9 cellular contexts compared by ENCODE assay signal in genomic region chr5:55176176-55176818, GRCh38. TPM values are rescaled to one million over a fixed set of nuclear protein-coding genes. Genes with fewer than 3 reads are reported as not detected.
A peak's percentile ranks its signal among the peaks of the same experiment; 100 is the strongest.
DNase-seq lines count a peak whose midpoint lies in the region; ATAC-seq and TF ChIP-seq lines count a peak whose summit lies in the region.
"Had no signal": no experiment of that assay in that cellular context is flagged by ENCODE, and none has a peak within 500 bp of the region (broad histone marks: within the 10 kb centered on the region; RNA-seq: fewer than 3 reads in every experiment).

No MANE protein-coding gene starts in this region.

- H3K4me3 Mint-ChIP-seq in activated CD4-positive, alpha-beta T cell treated with anti-CD3 and anti-CD28 coated beads for 36 hours: peak overlapping the region; percentile 50
- peak overlapping the region; percentile 43 for H3K4me3 Mint-ChIP-seq in activated T-cell treated with anti-CD3 and anti-CD28 coated beads, Interleukin-2, amount 50 U/mL, for 4 hours

- H3K4me3 ChIP-seq in heart left ventricle: peak overlapping the region in 11 of 12 donors; percentile 9 to 48 (median 20)

- no peaks in the 10 kb centered on the region for H3K36me3 ChIP-seq in heart left ventricle

- no peaks in the 10 kb centered on the region for H3K9me3 Mint-ChIP-seq in activated CD4-positive, alpha-beta T cell treated with anti-CD3 and anti-CD28 coated beads for 36 hours (ENCODE audit: low read depth)
- H3K9me3 Mint-ChIP-seq in activated T-cell treated with anti-CD3 and anti-CD28 coated beads, Interleukin-2, amount 50 U/mL, for 4 hours: no peaks in the 10 kb centered on the region

- DNase-seq in activated CD4-positive, alpha-beta T cell treated with anti-CD3 and anti-CD28 coated beads for 36 hours: peak; percentile 57
- no peak for DNase-seq in activated CD4-positive, alpha-beta T cell treated with anti-CD3 and anti-CD28 coated beads, Interleukin-2, amount 50 U/mL, for 1 hour
- DNase-seq in NCI-H2196 (lab: John Stamatoyannopoulos, UW; ENCODE audit: unreplicated experiment) (peak; percentile 64), heart left ventricle (peak; percentile 14 to 64 (median 28)), sciatic nerve (ENCODE audit: low spot score) (peak; percentile 62), KG1 (lab: John Stamatoyannopoulos, UW) (no peak), cortex of kidney (lab: John Stamatoyannopoulos, UW) (no peak)
- DNase-seq in activated T-cell treated with anti-CD3 and anti-CD28 coated beads, Interleukin-2, amount 50 U/mL, for 4 hours: no peak
- DNase-seq: DND-41 had no signal

- intact Hi-C loops in activated CD4-positive, alpha-beta T cell treated with anti-CD3 and anti-CD28 coated beads for 36 hours (cut with DNase I, micrococcal nuclease): no loop called here
- intact Hi-C loops in heart left ventricle (cut with DNase I): loop anchor here (5.0 to 10.0 kb wide), 5 partner anchors 49 to 519 kb away; partner anchors contain the start of genes CCNO (in 5 of the 10) and MCIDAS (in 2 of the 10)
- intact Hi-C loops in sciatic nerve (cut with DNase I): loop anchor here (10.0 kb wide), 1 partner anchor 49 kb away; the partner anchor contains the start of gene MCIDAS

- no peak overlapping the region for H3K27ac ChIP-seq in heart left ventricle

- POLR2A ChIA-PET in activated CD4-positive, alpha-beta T cell treated with anti-CD3 and anti-CD28 coated beads for 36 hours (lab: Charles Lee): interaction anchor here (0.7 kb wide), 1 partner anchor 57 kb away, joined by 8 read pairs; the partner anchor contains the start of gene CCNO

- CTCF ChIA-PET in activated CD4-positive, alpha-beta T cell treated with anti-CD3 and anti-CD28 coated beads for 36 hours (lab: Charles Lee): interaction anchor here (0.6 to 1.8 kb wide), 7 partner anchors 17 to 659 kb away, joined by 3 to 6 read pairs (median 4); partner anchors contain the start of gene GPX8

- H3K27ac Mint-ChIP-seq in activated CD4-positive, alpha-beta T cell treated with anti-CD3 and anti-CD28 coated beads for 36 hours: peak overlapping the region; percentile 59

- H3K36me3 Mint-ChIP-seq in activated CD4-positive, alpha-beta T cell treated with anti-CD3 and anti-CD28 coated beads for 36 hours (ENCODE audit: low read depth): no peaks in the 10 kb centered on the region
- no peaks in the 10 kb centered on the region for H3K36me3 Mint-ChIP-seq in activated T-cell treated with anti-CD3 and anti-CD28 coated beads, Interleukin-2, amount 50 U/mL, for 4 hours (ENCODE audit: insufficient read depth)

- peaks cover 66% of the 10 kb centered on the region for H3K27me3 Mint-ChIP-seq in activated CD4-positive, alpha-beta T cell treated with anti-CD3 and anti-CD28 coated beads for 36 hours
- peaks cover 74% of the 10 kb centered on the region for H3K27me3 Mint-ChIP-seq in activated T-cell treated with anti-CD3 and anti-CD28 coated beads, Interleukin-2, amount 50 U/mL, for 4 hours (ENCODE audit: low read depth)

- H3K9me3 ChIP-seq in heart left ventricle: no peaks in the 10 kb centered on the region

- TF ChIP-seq POLR2A in heart left ventricle (IDR thresholded peaks at IDR 0.05): no peak

- peak; percentile 38 for ATAC-seq in activated CD4-positive, alpha-beta T cell treated with anti-CD3 and anti-CD28 coated beads for 36 hours
- peak; percentile 30 to 47 for ATAC-seq in activated T-cell treated with anti-CD3 and anti-CD28 coated beads, Interleukin-2, amount 50 U/mL, for 4 hours
- peak; percentile 38 to 82 (median 58) for ATAC-seq in heart left ventricle
- ATAC-seq in sciatic nerve: peak; percentile 40

- 1 to 3% (median 2%) methylated on average over 44 of the region's 44 CpGs for WGBS in heart left ventricle, 4 donors

- peaks cover 5 to 32% (median 24%) of the 10 kb centered on the region in 12 donors for H3K4me1 ChIP-seq in heart left ventricle

- peak in 10 of 12 donors; percentile 8 to 50 (median 18) for TF ChIP-seq CTCF in heart left ventricle (IDR thresholded peaks at IDR 0.05)

- H3K4me1 Mint-ChIP-seq in activated CD4-positive, alpha-beta T cell treated with anti-CD3 and anti-CD28 coated beads for 36 hours: peaks cover 37% of the 10 kb centered on the region
- peaks cover 31% of the 10 kb centered on the region for H3K4me1 Mint-ChIP-seq in activated T-cell treated with anti-CD3 and anti-CD28 coated beads, Interleukin-2, amount 50 U/mL, for 4 hours (ENCODE audit: low read depth)

- peaks cover 26 to 86% (median 64%) of the 10 kb centered on the region in 9 donors for H3K27me3 ChIP-seq in heart left ventricle

RNA-seq across cellular contexts. Expression of gene CDC20B, which starts 3.3 kb away (rescaled TPM):
- not detected for total RNA-seq in activated CD4-positive, alpha-beta T cell treated with anti-CD3 and anti-CD28 coated beads for 36 hours
- under 1 TPM in 2 of 3 donors, not detected in 1; 0.11 to 0.16 TPM for total RNA-seq in activated T-cell treated with anti-CD3 and anti-CD28 coated beads, Interleukin-2, amount 50 U/mL, for 4 hours
- not detected for total RNA-seq in heart left ventricle
- not detected for polyA plus RNA-seq in heart left ventricle
- not detected for total RNA-seq in sciatic nerve

RNA-seq across cellular contexts. Expression of gene GPX8, which starts 16.3 kb away (rescaled TPM):
- total RNA-seq in activated CD4-positive, alpha-beta T cell treated with anti-CD3 and anti-CD28 coated beads for 36 hours: not detected
- under 1 TPM; 0.08 to 0.40 (median 0.16) TPM for total RNA-seq in activated T-cell treated with anti-CD3 and anti-CD28 coated beads, Interleukin-2, amount 50 U/mL, for 4 hours
- total RNA-seq in heart left ventricle: 10 to 100 TPM in 2 of 9 donors, 1 to 10 TPM in 7; 3.9 to 16.1 (median 5.1) TPM
- polyA plus RNA-seq in heart left ventricle: 10 to 100 TPM in 1 of 2 donors, 1 to 10 TPM in 1; 4.0 to 12.2 TPM
- total RNA-seq in sciatic nerve: 34.9 TPM

RNA-seq across cellular contexts. Expression of gene MCIDAS, which starts 50.8 kb away (rescaled TPM):
- not detected for total RNA-seq in activated CD4-positive, alpha-beta T cell treated with anti-CD3 and anti-CD28 coated beads for 36 hours
- not detected for total RNA-seq in activated T-cell treated with anti-CD3 and anti-CD28 coated beads, Interleukin-2, amount 50 U/mL, for 4 hours
- total RNA-seq in heart left ventricle: not detected
- not detected for polyA plus RNA-seq in heart left ventricle
- not detected for total RNA-seq in sciatic nerve

RNA-seq across cellular contexts. Expression of gene CCNO, which starts 57.1 kb away (rescaled TPM):
- total RNA-seq in activated CD4-positive, alpha-beta T cell treated with anti-CD3 and anti-CD28 coated beads for 36 hours: not detected
- not detected for total RNA-seq in activated T-cell treated with anti-CD3 and anti-CD28 coated beads, Interleukin-2, amount 50 U/mL, for 4 hours
- total RNA-seq in heart left ventricle (under 1 TPM in 2 of 9 donors, not detected in 7; 0.23 to 0.36 TPM), sciatic nerve (0.22 TPM)
- under 1 TPM in 1 of 2 donors, not detected in 1; 0.04 TPM for polyA plus RNA-seq in heart left ventricle

Comparison
In these comparisons a context has a peak if more than half of its experiments do, and no peak if none do; other contexts are left out.
1. DNase-seq: peak in activated CD4-positive, alpha-beta T cell treated with anti-CD3 and anti-CD28 coated beads for 36 hours (single experiment), NCI-H2196 (single experiment), heart left ventricle (5 of 5) and sciatic nerve (single experiment); none in activated CD4-positive, alpha-beta T cell treated with anti-CD3 and anti-CD28 coated beads, Interleukin-2, amount 50 U/mL, for 1 hour (single experiment), activated T-cell treated with anti-CD3 and anti-CD28 coated beads, Interleukin-2, amount 50 U/mL, for 4 hours (single experiment), KG1 (single experiment) and cortex of kidney (single experiment).
2. intact Hi-C loops: an anchor here in heart left ventricle (5.0 to 10.0 kb wide) and sciatic nerve (10.0 kb wide); none called in activated CD4-positive, alpha-beta T cell treated with anti-CD3 and anti-CD28 coated beads for 36 hours.
3. Peak in every context shown above with its lines, with median percentiles within 50 percentile points of each other: ATAC-seq.